In genomic region chr1:112209493-112209892, GRCh38 we compare ENCODE assay signal across 21 cellular contexts.
DNase-seq lines count a peak whose midpoint lies in the region; FAIRE-seq and TF ChIP-seq lines count a peak whose summit lies in the region.
"Had no signal": no experiment of that assay in that cellular context is flagged by ENCODE, and none has a peak within 500 bp of the region (broad histone marks: within the 10 kb centered on the region; RNA-seq: fewer than 3 reads in every experiment).

No MANE protein-coding gene starts in this region.

- no peak for TF ChIP-seq RAD21 in H1 (IDR thresholded peaks at IDR 0.05 in 1 of 2, conservative IDR thresholded peaks at IDR 0.05 in 1 of 2; ENCODE audit: low read depth in 2 of 2, low read length in 2 of 2)

- H3K79me2 ChIP-seq in H1 (ENCODE audit: control insufficient read depth in 1 of 2, insufficient read depth in 2 of 2, low read length in 2 of 2): no peaks in the 10 kb centered on the region
- H3K79me2 ChIP-seq in osteoblast (ENCODE audit: insufficient read depth, low read length): no peaks in the 10 kb centered on the region
- no peaks in the 10 kb centered on the region for H3K79me2 ChIP-seq in H9 (ENCODE audit: insufficient read depth, low read length)

- no peak overlapping the region for H3K23ac ChIP-seq in H1 (ENCODE audit: insufficient read length)
- no peak overlapping the region for H3K23ac ChIP-seq in H9 (ENCODE audit: insufficient read length, low read depth, low read length)

- H3K18ac ChIP-seq in H1 (ENCODE audit: extremely low read depth, low read length) (no peak overlapping the region), H9 (ENCODE audit: insufficient read length, low read depth, low read length) (no peak overlapping the region)

- H3K27me3 Mint-ChIP-seq in H9 (ENCODE audit: low read depth): peaks cover 9% of the 10 kb centered on the region

- H3K27ac Mint-ChIP-seq in H9: no peak overlapping the region
- H3K27ac Mint-ChIP-seq: B cell; CD8-positive, alpha-beta memory T cell had no signal

- H3K36me3 ChIP-seq in H1 (ENCODE audit: control insufficient read depth in 2 of 4, insufficient read depth in 4 of 4, low read length in 3 of 4): no peaks in the 10 kb centered on the region
- no peaks in the 10 kb centered on the region for H3K36me3 ChIP-seq in osteoblast (ENCODE audit: insufficient read depth, low read length)
- H3K36me3 ChIP-seq: BLaER1 treated with 17β-estradiol and CSF1 and Interleukin-3, amounts not matched to agents 10 nM and 100 nM had no signal

- no peak overlapping the region for H3K4me3 ChIP-seq in H1 (ENCODE audit: extremely low read depth in 1 of 4, insufficient read depth in 2 of 4, low read depth in 3 of 4, low read length in 4 of 4)
- H3K4me3 ChIP-seq in osteoblast (ENCODE audit: insufficient read depth, low read length): no peak overlapping the region
- H3K4me3 ChIP-seq: BLaER1 treated with 17β-estradiol and CSF1 and Interleukin-3, amounts not matched to agents 10 nM and 100 nM; GM23248 had no signal

- no peak for TF ChIP-seq POLR2A in H1 (IDR thresholded peaks at IDR 0.05; ENCODE audit: control extremely low read depth in 1 of 2, low read depth in 2 of 2, low read length in 2 of 2)

- H3K56ac ChIP-seq in H1 (replicated peaks; ENCODE audit: insufficient read length, low read depth, low read length) (no peak overlapping the region), H9 (ENCODE audit: insufficient read length, low read depth, low read length) (no peak overlapping the region)

- no peak overlapping the region for H2AFZ ChIP-seq in H1 (ENCODE audit: low read length)
- H2AFZ ChIP-seq in osteoblast (ENCODE audit: low read length): no peak overlapping the region
- no peak overlapping the region for H2AFZ ChIP-seq in H9 (ENCODE audit: low read length)
- H2AFZ ChIP-seq: GM23248 had no signal

- no peak overlapping the region for H3K4me2 ChIP-seq in H1 (ENCODE audit: insufficient read depth in 1 of 2, low read depth in 2 of 2, low read length in 2 of 2)
- H3K4me2 ChIP-seq in osteoblast (ENCODE audit: insufficient read depth, low read length): no peak overlapping the region
- H3K4me2 ChIP-seq in H9 (ENCODE audit: insufficient read depth, insufficient read length, low read length): no peak overlapping the region
- H3K4me2 ChIP-seq: BLaER1 treated with 17β-estradiol and CSF1 and Interleukin-3, amounts not matched to agents 10 nM and 100 nM; KMS-11 had no signal

- H2BK12ac ChIP-seq in H1 (ENCODE audit: low read depth, low read length): no peak overlapping the region
- H2BK12ac ChIP-seq in H9 (ENCODE audit: insufficient read length, low read depth, low read length): no peak overlapping the region

- H3K14ac ChIP-seq in H1 (ENCODE audit: insufficient read length) (no peak overlapping the region), H9 (ENCODE audit: insufficient read depth, low read length) (no peak overlapping the region)

- peaks cover 11 to 21% of the 10 kb centered on the region in 2 experiments for H3K9me3 Mint-ChIP-seq in H9

- H4K91ac ChIP-seq in H1 (replicated peaks; ENCODE audit: insufficient read length, low read length) (no peak overlapping the region), H9 (ENCODE audit: insufficient read length, low read depth, low read length) (no peak overlapping the region)

- H3K9ac ChIP-seq in H1 (replicated peaks in 1 of 4; ENCODE audit: extremely low read depth in 1 of 4, low read depth in 3 of 4, low read length in 3 of 4): no peak overlapping the region
- H3K9ac ChIP-seq in H9 (ENCODE audit: extremely low read depth, insufficient read length, low read length): no peak overlapping the region
- H3K9ac ChIP-seq: BLaER1 treated with 17β-estradiol and CSF1 and Interleukin-3, amounts not matched to agents 10 nM and 100 nM; GM23248; KMS-11 had no signal

- H4K20me1 ChIP-seq in H1 (replicated peaks in 1 of 2; ENCODE audit: control insufficient read depth in 1 of 2, insufficient read depth in 2 of 2, low read length in 2 of 2) (no peaks in the 10 kb centered on the region), osteoblast (ENCODE audit: insufficient read depth, low read length) (no peaks in the 10 kb centered on the region), H9 (ENCODE audit: control insufficient read depth, insufficient read depth, insufficient read length) (no peaks in the 10 kb centered on the region)
- H4K20me1 ChIP-seq: BLaER1 treated with 17β-estradiol and CSF1 and Interleukin-3, amounts not matched to agents 10 nM and 100 nM had no signal

- no peaks in the 10 kb centered on the region for H3K27me3 ChIP-seq in H1 (replicated peaks in 1 of 4; ENCODE audit: control insufficient read depth in 3 of 4, extremely low read depth in 1 of 4, insufficient read depth in 3 of 4, low read length in 3 of 4)
- H3K27me3 ChIP-seq in osteoblast (ENCODE audit: insufficient read depth, low read length): no peaks in the 10 kb centered on the region
- no peaks in the 10 kb centered on the region for H3K27me3 ChIP-seq in H9 (ENCODE audit: insufficient read depth, low read length)
- H3K27me3 ChIP-seq: BLaER1 treated with 17β-estradiol and CSF1 and Interleukin-3, amounts not matched to agents 10 nM and 100 nM had no signal

- no peak for TF ChIP-seq CTCF in RWPE1 (conservative IDR thresholded peaks at IDR 0.05; ENCODE audit: low read depth)
- TF ChIP-seq CTCF in H1 (IDR thresholded peaks at IDR 0.05; ENCODE audit: control extremely low read depth in 1 of 3, insufficient read depth in 1 of 3, low read depth in 1 of 3, low read length in 3 of 3): no peak
- no peak for TF ChIP-seq CTCF in osteoblast (IDR thresholded peaks at IDR 0.05; ENCODE audit: extremely low read depth, low read depth, low read length)
- TF ChIP-seq CTCF in H9 (conservative IDR thresholded peaks at IDR 0.05): no peak

- no peak overlapping the region for H2AK5ac ChIP-seq in H1 (ENCODE audit: low read depth, low read length)
- H2AK5ac ChIP-seq in H9 (ENCODE audit: insufficient read length, low read length): no peak overlapping the region

- H3K79me1 ChIP-seq in H1 (ENCODE audit: low read depth, low read length) (no peaks in the 10 kb centered on the region), H9 (ENCODE audit: insufficient read depth, low read depth, low read length, poor library complexity, severe bottlenecking) (no peaks in the 10 kb centered on the region)

- WGBS in H1 (ENCODE audit: extremely low coverage in 1 of 2, insufficient coverage in 1 of 2, insufficient read length in 1 of 2, insufficient replicate concordance in 2 of 2, low coverage in 1 of 2, low lambda C conversion rate in 2 of 2, missing lambda C conversion rate in 1 of 2), 2 experiments: 81% methylated on average over 1 of the region's 1 CpG; no CpG with 5 or more reads in 1 of the 2 experiments
- no CpG with 5 or more reads among the region's 1 CpG for WGBS in H9 (ENCODE audit: extremely low coverage, insufficient read length, low lambda C conversion rate)

- peak; percentile 48 for DNase-seq in DMS53 (lab: John Stamatoyannopoulos, UW)
- DNase-seq in DMS53 treated with DMSO at 0.1 percent for 48 hours (lab: John Stamatoyannopoulos, UW; ENCODE audit: unreplicated experiment): no peak
- peak; percentile 13 for DNase-seq in RWPE1 (ENCODE audit: low spot score)
- DNase-seq in H1 (ENCODE audit: low read depth in 1 of 2, low spot score in 2 of 2): no peak
- DNase-seq in osteoblast (ENCODE audit: insufficient read length, low spot score, missing footprints): peak; percentile 14
- no peak for DNase-seq in H9
- no peak for DNase-seq in HUDEP-2 (lab: John Stamatoyannopoulos, UW; ENCODE audit: unreplicated experiment in 76 of 76)
- DNase-seq in AG20443 (ENCODE audit: low spot score): no peak
- DNase-seq: CD8-positive, alpha-beta memory T cell; COR-L47; DMS 273 treated with DMSO at 0.1 percent for 48 hours; DMS79; GDM1; GM23248; H7 had no signal

- H3K4me1 ChIP-seq in H1 (replicated peaks in 1 of 4; ENCODE audit: control insufficient read depth in 3 of 4, insufficient read depth in 4 of 4, low read length in 3 of 4) (no peaks in the 10 kb centered on the region), osteoblast (ENCODE audit: insufficient read depth, low read length) (no peaks in the 10 kb centered on the region), H9 (ENCODE audit: insufficient read depth, low read length) (no peaks in the 10 kb centered on the region)
- H3K4me1 ChIP-seq: BLaER1 treated with 17β-estradiol and CSF1 and Interleukin-3, amounts not matched to agents 10 nM and 100 nM had no signal

- H2BK15ac ChIP-seq in H1 (ENCODE audit: low read length) (no peak overlapping the region), H9 (ENCODE audit: low read depth, low read length) (no peak overlapping the region)

- POLR2A ChIA-PET in RWPE1 (lab: Yijun Ruan, JAX; ENCODE audit: low non-redundant PET): no interaction called here
- POLR2A ChIA-PET in H1 (lab: Charles Lee; ENCODE audit: partially characterized antibody): no interaction called here

- CTCF ChIA-PET in RWPE1 (lab: Yijun Ruan, JAX) (interaction anchor here (0.6 kb wide), 1 partner anchor 89 kb away, joined by 3 read pairs; no protein-coding TSS in a partner anchor), H1 (lab: Charles Lee; ENCODE audit: partially characterized antibody) (interaction anchor here (1.1 kb wide), 1 partner anchor 35 kb away, joined by 3 read pairs; no protein-coding TSS in a partner anchor)

- H2BK5ac ChIP-seq in H1 (ENCODE audit: low read depth, low read length): no peak overlapping the region
- H2BK5ac ChIP-seq in H9 (ENCODE audit: insufficient read length, low read length): no peak overlapping the region

- no peak overlapping the region for H3K4me3 Mint-ChIP-seq in H9
- H3K4me3 Mint-ChIP-seq: B cell; CD8-positive, alpha-beta memory T cell had no signal

- H3K9me3 ChIP-seq in H1 (ENCODE audit: insufficient read depth in 2 of 2, low read depth in 1 of 2, low read length in 1 of 2): peaks cover 6 to 14% of the 10 kb centered on the region in 2 experiments
- H3K9me3 ChIP-seq in osteoblast (ENCODE audit: low read depth, low read length): no peaks in the 10 kb centered on the region
- no peaks in the 10 kb centered on the region for H3K9me3 ChIP-seq in H9 (ENCODE audit: control insufficient read depth, low read depth, low read length)

- no peak overlapping the region for H3T11ph ChIP-seq in H9 (ENCODE audit: low read length)

- no peak overlapping the region for H3K4ac ChIP-seq in H1 (replicated peaks; ENCODE audit: insufficient read length, low read depth, low read length)
- H3K4ac ChIP-seq in H9 (ENCODE audit: low read depth, low read length): no peak overlapping the region

- TF ChIP-seq EP300 in H1 (IDR thresholded peaks at IDR 0.05; ENCODE audit: borderline replicate concordance in 1 of 2, low read depth in 2 of 2, low read length in 2 of 2): no peak

- H3K23me2 ChIP-seq in H1 (ENCODE audit: low read depth, low read length): no peaks in the 10 kb centered on the region
- no peaks in the 10 kb centered on the region for H3K23me2 ChIP-seq in H9 (ENCODE audit: insufficient read length, low read depth, low read length, poor library complexity, severe bottlenecking)

- peak; percentile 24 for FAIRE-seq in H1 (lab: Jason Lieb, UNC)
- FAIRE-seq: GM12892, GM18507 had no signal

- peaks cover 1 to 10% (median 4%) of the 10 kb centered on the region in 3 experiments; a peak in 6 of 7 replicates for H3K36me3 Mint-ChIP-seq in H9 (ENCODE audit: insufficient read depth in 1 of 3, low read depth in 3 of 3)
- H3K36me3 Mint-ChIP-seq: CD8-positive, alpha-beta memory T cell had no signal

- H4K8ac ChIP-seq in H1 (ENCODE audit: extremely low read depth, insufficient read depth, low read length): no peak overlapping the region
- H4K8ac ChIP-seq in H9 (replicated peaks; ENCODE audit: insufficient read length, low read depth, low read length): no peak overlapping the region

- peaks cover 0 to 4% of the 10 kb centered on the region in 2 experiments; a peak in 1 of 4 replicates for H3K4me1 Mint-ChIP-seq in H9
- H3K4me1 Mint-ChIP-seq: B cell; CD8-positive, alpha-beta memory T cell had no signal

- H4K5ac ChIP-seq in H1 (ENCODE audit: insufficient read length, low read depth, low read length) (no peak overlapping the region), H9 (ENCODE audit: insufficient read length, low read depth, low read length) (no peak overlapping the region)

- no peak overlapping the region for H2BK20ac ChIP-seq in H1 (ENCODE audit: low read length)
- no peak overlapping the region for H2BK20ac ChIP-seq in H9 (ENCODE audit: low read depth, low read length, poor library complexity, severe bottlenecking)

- no peak overlapping the region for H2BK120ac ChIP-seq in H1 (replicated peaks; ENCODE audit: low read depth, low read length)
- no peak overlapping the region for H2BK120ac ChIP-seq in H9 (ENCODE audit: low read depth, low read length, poor library complexity, severe bottlenecking)

- no peak overlapping the region for H3K27ac ChIP-seq in RWPE1
- H3K27ac ChIP-seq in H1 (ENCODE audit: low read depth, low read length): no peak overlapping the region
- no peak overlapping the region for H3K27ac ChIP-seq in osteoblast (ENCODE audit: low read depth, low read length)
- no peak overlapping the region for H3K27ac ChIP-seq in H9 (ENCODE audit: insufficient read length, low read depth, low read length)
- H3K27ac ChIP-seq: 22Rv1; BLaER1 treated with 17β-estradiol and CSF1 and Interleukin-3, amounts not matched to agents 10 nM and 100 nM; GM23248; KMS-11 had no signal

Comparison
In these comparisons a context has a peak if more than half of its experiments do, and no peak if none do; other contexts are left out.
1. DNase-seq: peak in DMS53 (single experiment), RWPE1 (single experiment) and osteoblast (single experiment); none in DMS53 treated with DMSO at 0.1 percent for 48 hours (single experiment), H1 (0 of 2), H9 (single experiment), HUDEP-2 (0 of 76) and AG20443 (single experiment).